In the genomic region with DNA sequence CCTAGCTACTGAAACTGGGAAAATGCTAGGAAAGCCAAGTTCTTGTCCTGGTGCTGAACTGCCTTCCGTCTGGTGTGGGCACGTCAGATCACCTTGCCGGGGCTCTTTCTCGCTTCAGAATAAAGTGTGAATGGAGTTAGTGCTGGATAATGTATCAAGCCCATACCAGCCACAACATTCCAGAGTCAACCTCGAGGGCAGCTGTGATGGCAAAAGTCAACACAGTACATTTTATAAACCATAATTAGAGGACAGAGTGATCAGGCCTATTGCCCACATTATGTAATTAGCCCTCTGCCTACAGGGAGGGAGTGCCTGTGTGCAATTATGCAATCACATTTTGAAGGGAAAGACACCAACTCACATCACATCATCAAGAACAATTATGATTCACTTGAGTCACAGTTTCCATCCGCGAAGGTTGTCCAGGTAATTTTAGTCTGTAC, we compare ENCODE assay signal across 1 cellular context.
TF ChIP-seq lines count a peak whose summit lies in the region.

No MANE protein-coding gene starts in this region.

TF ChIP-seq in HEK293, 187 proteins besides CTCF, POLR2A, EP300 and RAD21 (continued from another document):
- TF ChIP-seq, protein P1, sequence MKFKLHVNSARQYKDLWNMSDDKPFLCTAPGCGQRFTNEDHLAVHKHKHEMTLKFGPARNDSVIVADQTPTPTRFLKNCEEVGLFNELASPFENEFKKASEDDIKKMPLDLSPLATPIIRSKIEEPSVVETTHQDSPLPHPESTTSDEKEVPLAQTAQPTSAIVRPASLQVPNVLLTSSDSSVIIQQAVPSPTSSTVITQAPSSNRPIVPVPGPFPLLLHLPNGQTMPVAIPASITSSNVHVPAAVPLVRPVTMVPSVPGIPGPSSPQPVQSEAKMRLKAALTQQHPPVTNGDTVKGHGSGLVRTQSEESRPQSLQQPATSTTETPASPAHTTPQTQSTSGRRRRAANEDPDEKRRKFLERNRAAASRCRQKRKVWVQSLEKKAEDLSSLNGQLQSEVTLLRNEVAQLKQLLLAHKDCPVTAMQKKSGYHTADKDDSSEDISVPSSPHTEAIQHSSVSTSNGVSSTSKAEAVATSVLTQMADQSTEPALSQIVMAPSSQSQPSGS (tag by site-specific recombination; IDR thresholded peaks at IDR 0.05; ENCODE audit: low read depth), result peak; percentile 43; the same call in 1 of the 2 replicates
- TF ChIP-seq SP7 (tag by site-specific recombination; IDR thresholded peaks at IDR 0.05), result peak; percentile 99
